In genomic region chr11:86180860-86181259, GRCh38 we compare ENCODE assay signal across 14 cellular contexts.
A peak's percentile ranks its signal among the peaks of the same experiment; 100 is the strongest.
DNase-seq lines count a peak whose midpoint lies in the region; ATAC-seq, FAIRE-seq and TF ChIP-seq lines count a peak whose summit lies in the region.
"Had no signal": no experiment of that assay in that cellular context is flagged by ENCODE, and none has a peak within 500 bp of the region (broad histone marks: within the 10 kb centered on the region; RNA-seq: fewer than 3 reads in every experiment).

No MANE protein-coding gene starts in this region.

- no peak overlapping the region for H3K4me3 ChIP-seq in K562
- H3K4me3 ChIP-seq in thymus (ENCODE audit: low read length) = no peak overlapping the region
- no peak overlapping the region for H3K4me3 ChIP-seq in tibial artery
- H3K4me3 ChIP-seq: A549 had no signal

- CTCF ChIA-PET in K562 (lab: Yijun Ruan, JAX; ENCODE audit: low intra/inter-chr PET ratio) = no interaction called here

- no peak for TF ChIP-seq CTCF in K562 (IDR thresholded peaks at IDR 0.05 in 2 of 3, conservative IDR thresholded peaks at IDR 0.05 in 1 of 3; ENCODE audit: insufficient read depth in 2 of 3, low read depth in 1 of 3, low read length in 3 of 3)
- TF ChIP-seq CTCF in tibial artery (IDR thresholded peaks at IDR 0.05) = no peak
- no peak for TF ChIP-seq CTCF in HFFc6 (IDR thresholded peaks at IDR 0.05)

- no peaks in the 10 kb centered on the region for H3K9me1 ChIP-seq in K562 (ENCODE audit: control insufficient read depth, insufficient read depth, low read length)

- H3K4me1 ChIP-seq in K562 (replicated peaks in 1 of 2; ENCODE audit: control insufficient read depth in 2 of 2, insufficient read depth in 2 of 2, low read length in 2 of 2) = peaks cover 46 to 90% of the 10 kb centered on the region in 2 experiments
- H3K4me1 ChIP-seq in thymus (ENCODE audit: control insufficient read depth, insufficient read depth, low read length) = peaks cover 5% of the 10 kb centered on the region
- H3K4me1 ChIP-seq in tibial artery = peaks cover 0 to 36% (median 2%) of the 10 kb centered on the region in 4 donors

- TF ChIP-seq POLR2A in K562 (conservative IDR thresholded peaks at IDR 0.05) = no peak

- H3K36me3 ChIP-seq in K562 (ENCODE audit: control insufficient read depth, insufficient read depth, low read length) (no peaks in the 10 kb centered on the region; the same call in 2 of the 3 replicates), thymus (ENCODE audit: control insufficient read depth, insufficient read depth) (no peaks in the 10 kb centered on the region), tibial artery (no peaks in the 10 kb centered on the region)

- WGBS in K562 (ENCODE audit: insufficient coverage, low coverage, missing lambda C conversion rate) = 64% methylated on average over 4 of the region's 4 CpGs
- 27% methylated on average over 4 of the region's 4 CpGs for WGBS in thymus

- H3K9me3 ChIP-seq in K562 (replicated peaks; ENCODE audit: control insufficient read depth, insufficient read depth, low read depth, low read length) = peaks cover 3% of the 10 kb centered on the region; the same call in 1 of the 2 replicates
- H3K9me3 ChIP-seq in thymus (ENCODE audit: control insufficient read depth) = no peaks in the 10 kb centered on the region
- no peaks in the 10 kb centered on the region for H3K9me3 ChIP-seq in tibial artery
- H3K9me3 ChIP-seq: A549 had no signal

- no peaks in the 10 kb centered on the region for H3K79me2 ChIP-seq in K562 (ENCODE audit: control insufficient read depth, insufficient read depth, low read length)

- H3K4me1 Mint-ChIP-seq in HFFc6 (ENCODE audit: low read depth) = peaks cover 26% of the 10 kb centered on the region
- H3K4me1 Mint-ChIP-seq: H9 had no signal

- H3K27me3 ChIP-seq in K562 (ENCODE audit: control insufficient read depth in 2 of 2, insufficient read depth in 2 of 2, low read length in 2 of 2) (no peaks in the 10 kb centered on the region), thymus (ENCODE audit: control insufficient read depth, insufficient read depth) (no peaks in the 10 kb centered on the region), tibial artery (no peaks in the 10 kb centered on the region)

- H3K4me3 Mint-ChIP-seq in HFFc6 = no peak overlapping the region
- H3K4me3 Mint-ChIP-seq: CD4-positive, alpha-beta T cell; H9 had no signal

- peak; percentile 51 for DNase-seq in CMK (ENCODE audit: low read depth)
- DNase-seq in KBM-7 = peak; percentile 20
- DNase-seq in K562 (ENCODE audit: extremely low read depth in 1 of 4, low spot score in 3 of 4) = no peak
- DNase-seq in tibial artery = no peak
- DNase-seq in mucosa of gallbladder (ENCODE audit: low spot score) = no peak
- no peak for DNase-seq in HFFc6
- DNase-seq: CD4-positive, alpha-beta T cell; DND-41; GOT3; H9 had no signal

- no peak for TF ChIP-seq RAD21 in K562 (CRISPR knock-in tag; conservative IDR thresholded peaks at IDR 0.05 in 1 of 2, IDR thresholded peaks at IDR 0.05 in 1 of 2)

- peaks cover 5% of the 10 kb centered on the region; the same call in 1 of the 2 replicates for H3K36me3 Mint-ChIP-seq in HFFc6 (ENCODE audit: low read depth)

- no peak for TF ChIP-seq EP300 in K562 (IDR thresholded peaks at IDR 0.05; ENCODE audit: low read length)

- in situ Hi-C loops in KBM-7 (cut with MboI; ENCODE audit: low pct_unique_long_range_greater_than_20kb, low sequenced_read_pairs) (no loop called here), K562 (cut with MboI) (no loop called here)

- H3K27ac ChIP-seq in K562 (ENCODE audit: extremely low read depth, low read depth, low read length) (peak overlapping the region; percentile 3; the same call in 2 of the 3 replicates), thymus (ENCODE audit: low read depth) (peak overlapping the region; percentile 64), tibial artery (no peak overlapping the region)
- H3K27ac ChIP-seq: A549, KMS-11 had no signal

- H2AFZ ChIP-seq in K562 (ENCODE audit: low read depth, low read length) = peak overlapping the region; percentile 67

- ATAC-seq in K562 = no peak
- ATAC-seq: A549 had no signal

- H3K4me2 ChIP-seq in K562 (ENCODE audit: insufficient read depth, low read length) = no peak overlapping the region
- H3K4me2 ChIP-seq: A549, KMS-11 had no signal

- no TSS peak for BruUV-seq in K562 (replicated peaks; lab: Mats Ljungman, UMichigan)

- peaks cover 2% of the 10 kb centered on the region for H3K27me3 Mint-ChIP-seq in HFFc6 (ENCODE audit: insufficient read depth)
- H3K27me3 Mint-ChIP-seq: CD4-positive, alpha-beta T cell had no signal

- no peaks in the 10 kb centered on the region for H4K20me1 ChIP-seq in K562 (replicated peaks; ENCODE audit: control insufficient read depth, insufficient read depth, low read length)

- intact Hi-C loops in K562 (cut with micrococcal nuclease) = no loop called here
- intact Hi-C loops in tibial artery (cut with DNase I; ENCODE audit: low total_unique reads) = loop anchor here (5.0 kb wide), 1 partner anchor 129 kb away; no protein-coding TSS in a partner anchor

- no peaks in the 10 kb centered on the region for H3K9me3 Mint-ChIP-seq in HFFc6
- H3K9me3 Mint-ChIP-seq: CD4-positive, alpha-beta T cell; H9 had no signal

- FAIRE-seq in K562 (lab: Jason Lieb, UNC) = no peak
- FAIRE-seq: A549, GM19239 had no signal

- POLR2A ChIA-PET in K562 (lab: Yijun Ruan, JAX) = interaction anchor here (1.3 kb wide), 1 partner anchor 16 kb away, joined by 3 read pairs; no protein-coding TSS in a partner anchor

- no peak overlapping the region for H3K27ac Mint-ChIP-seq in HFFc6
- H3K27ac Mint-ChIP-seq: CD4-positive, alpha-beta T cell; H9 had no signal

- no peak overlapping the region for H3K9ac ChIP-seq in K562 (ENCODE audit: insufficient read depth in 1 of 2, low read depth in 2 of 2, low read length in 2 of 2)
- H3K9ac ChIP-seq: KMS-11 had no signal

TF ChIP-seq in K562, 482 proteins besides CTCF, POLR2A, EP300 and RAD21 (continues in another document):
- peak; percentile 45; the same call in 1 of the 2 replicates for TF ChIP-seq ZNF766 (CRISPR knock-in tag; conservative IDR thresholded peaks at IDR 0.05)
- TF ChIP-seq ZSCAN29 (IDR thresholded peaks at IDR 0.05) = peak; percentile 61; the same call in 1 of the 2 replicates
- 0 out of 2 replicates have a peak, but pooled peaks have one; percentile 1 for TF ChIP-seq ZNF589 (CRISPR knock-in tag; IDR thresholded peaks at IDR 0.05; ENCODE audit: low read depth)
- 0 out of 2 replicates have a peak, but pooled peaks have one; percentile 58 for TF ChIP-seq TSHZ1 (CRISPR knock-in tag; IDR thresholded peaks at IDR 0.05)
- TF ChIP-seq IRF9 (tag; IDR thresholded peaks at IDR 0.05) = no peak
- TF ChIP-seq ZNF639 (CRISPR knock-in tag; conservative IDR thresholded peaks at IDR 0.05 in 1 of 2, IDR thresholded peaks at IDR 0.05 in 1 of 2) = 0 out of 4 replicates have a peak, but pooled peaks of 1 of the 2 experiments have one; percentile 8
- TF ChIP-seq KAT7 (CRISPR knock-in tag; IDR thresholded peaks at IDR 0.05; ENCODE audit: borderline replicate concordance) = 0 out of 2 replicates have a peak, but pooled peaks have one; percentile 0
- peak; percentile 25; the same call in 1 of the 2 replicates for TF ChIP-seq GABPA (tag; conservative IDR thresholded peaks at IDR 0.05; ENCODE audit: low read depth)
- no peak for TF ChIP-seq ATF1 (CRISPR knock-in tag; IDR thresholded peaks at IDR 0.05)
- TF ChIP-seq ATF1 (tag; IDR thresholded peaks at IDR 0.05) = no peak

Comparison
In these comparisons a context has a peak if more than half of its experiments do, and no peak if none do; other contexts are left out.
1. DNase-seq: peak in CMK (single experiment) and KBM-7 (single experiment); none in K562 (0 of 4), tibial artery (0 of 2), mucosa of gallbladder (single experiment) and HFFc6 (single experiment).
2. H3K27ac ChIP-seq: peak in K562 (single experiment) and thymus (single experiment); none in tibial artery (0 of 2).